8 cellular contexts compared by ENCODE assay signal in the genomic region with DNA sequence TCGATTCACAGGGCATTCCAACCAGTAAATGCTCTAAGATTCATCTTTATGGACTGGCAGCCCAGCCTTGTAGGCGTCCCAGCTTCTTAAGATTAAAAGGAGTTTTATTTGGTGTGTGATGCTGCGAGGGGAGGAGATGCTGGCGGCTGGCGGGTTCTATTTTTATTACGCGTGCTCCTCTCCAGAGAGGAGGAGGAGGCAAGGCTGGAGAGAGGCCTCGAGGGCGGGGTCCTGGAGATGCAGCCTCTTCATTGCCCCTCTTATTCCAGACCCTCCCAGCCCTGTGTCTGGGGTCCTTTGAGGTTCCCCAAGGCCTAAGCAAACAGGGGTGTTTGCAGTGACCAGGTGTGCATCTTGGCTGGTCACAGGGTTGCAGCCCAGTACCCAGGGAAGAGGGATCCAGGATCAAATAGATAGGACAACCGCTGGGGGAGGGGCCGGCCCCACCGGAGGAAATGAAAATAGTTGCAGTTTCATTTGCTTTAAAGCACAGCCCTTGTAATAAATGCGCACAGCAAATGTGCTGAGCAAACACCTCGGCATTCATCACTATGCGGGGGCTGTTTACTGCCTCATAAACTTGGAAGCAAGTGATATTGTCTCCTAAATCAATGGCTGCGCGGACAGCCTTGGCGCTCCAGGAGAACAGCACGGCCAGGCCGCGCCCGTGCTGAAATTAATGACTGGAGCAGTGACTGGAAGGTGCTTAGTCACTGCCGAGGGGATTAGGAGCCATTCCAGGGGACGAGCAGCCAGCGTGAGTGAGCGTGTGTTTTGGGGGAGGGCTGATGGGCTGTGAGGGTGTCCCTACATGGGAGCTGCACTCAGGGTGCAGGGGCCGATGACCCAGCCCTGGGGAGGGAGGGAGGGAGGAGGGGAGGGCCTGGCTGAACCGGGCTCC.
DNase-seq lines count a peak whose midpoint lies in the region; ATAC-seq and TF ChIP-seq lines count a peak whose summit lies in the region.

No MANE protein-coding gene starts in this region.

- H3K9ac ChIP-seq in Karpas-422 (ENCODE audit: low read length) = no peak overlapping the region

- peaks cover 10% of the 10 kb centered on the region for H3K27me3 ChIP-seq in AG04450 (ENCODE audit: control insufficient read depth, insufficient read depth, low read length)
- no peaks in the 10 kb centered on the region for H3K27me3 ChIP-seq in WERI-Rb-1 (ENCODE audit: insufficient read depth, low read depth, severe bottlenecking)
- no peaks in the 10 kb centered on the region for H3K27me3 ChIP-seq in layer of hippocampus (ENCODE audit: control insufficient read depth, insufficient read depth, low read length)
- H3K27me3 ChIP-seq in tibial nerve = peaks cover 0 to 15% of the 10 kb centered on the region in 2 donors
- no peaks in the 10 kb centered on the region for H3K27me3 ChIP-seq in Karpas-422 (ENCODE audit: low read length)

- TF ChIP-seq POLR2A in tibial nerve (IDR thresholded peaks at IDR 0.05) = no peak

- H3K36me3 ChIP-seq in WERI-Rb-1 (no peaks in the 10 kb centered on the region), tibial nerve (no peaks in the 10 kb centered on the region), Karpas-422 (ENCODE audit: insufficient read depth, low read length) (peaks cover 9% of the 10 kb centered on the region; the same call in 1 of the 2 replicates)

- no peaks in the 10 kb centered on the region for H4K20me1 ChIP-seq in Karpas-422 (ENCODE audit: insufficient read depth, low read depth, low read length)

- no peak for TF ChIP-seq EP300 in tibial nerve (IDR thresholded peaks at IDR 0.05)

- H3K4me3 ChIP-seq in AG04450 (ENCODE audit: low read depth, low read length) (peak overlapping the region; percentile 22; the same call in 1 of the 2 replicates), HFF-Myc (replicated peaks; ENCODE audit: low read depth, low read length) (peak overlapping the region; percentile 25), WERI-Rb-1 (ENCODE audit: low read depth, low read length) (peak overlapping the region; percentile 54), tibial nerve (peak overlapping the region in 1 of 4 donors; percentile 8), Karpas-422 (ENCODE audit: low read length) (no peak overlapping the region)

- 17 to 21% methylated on average over 28 of the region's 28 CpGs for whole genome bisulfite sequencing in tibial nerve, 2 donors

- DNase-seq in AG04450 (ENCODE audit: low read depth, low spot score) (no peak), HFF-Myc (ENCODE audit: extremely low read depth, low read depth) (no peak), WERI-Rb-1 (peak; percentile 90), tibial nerve (ENCODE audit: low spot score in 2 of 2) (peak; percentile 46 to 50), Karpas-422 (no peak)
- DNase-seq in central memory CD4-positive, alpha-beta T cell = no peak

- POLR2A ChIA-PET in AG04450 (lab: Yijun Ruan, JAX) = no interaction called here

- H3K9me3 ChIP-seq in AG04450 (ENCODE audit: control insufficient read depth, insufficient read depth, low read length) (peaks cover 7% of the 10 kb centered on the region), WERI-Rb-1 (ENCODE audit: severe bottlenecking) (peaks cover 7% of the 10 kb centered on the region), tibial nerve (peaks cover 0 to 9% (median 0%) of the 10 kb centered on the region in 4 donors), Karpas-422 (ENCODE audit: low read length) (no peaks in the 10 kb centered on the region)

- no peaks in the 10 kb centered on the region for H3K9me2 ChIP-seq in Karpas-422 (replicated peaks; ENCODE audit: insufficient read depth, low read length)

- H3K27ac ChIP-seq in AG04450 (ENCODE audit: low read depth, low read length) = no peak overlapping the region
- peak overlapping the region; percentile 91 for H3K27ac ChIP-seq in WERI-Rb-1
- H3K27ac ChIP-seq in layer of hippocampus (ENCODE audit: low read depth, low read length) = peak overlapping the region; percentile 57
- H3K27ac ChIP-seq in tibial nerve = peak overlapping the region in 3 of 4 donors; percentile 13 to 72 (median 57)
- H3K27ac ChIP-seq in Karpas-422 (ENCODE audit: low read length) = no peak overlapping the region

- no peak overlapping the region for H3K4me2 ChIP-seq in Karpas-422 (ENCODE audit: low read depth, low read length, poor library complexity, severe bottlenecking)

- no peaks in the 10 kb centered on the region for H3K79me2 ChIP-seq in Karpas-422 (ENCODE audit: low read length)

- H3K4me1 ChIP-seq in tibial nerve (peaks cover 0 to 35% (median 23%) of the 10 kb centered on the region in 4 donors), Karpas-422 (ENCODE audit: low read length) (peaks cover 19% of the 10 kb centered on the region)

- no peak overlapping the region for H2AFZ ChIP-seq in Karpas-422 (ENCODE audit: low read length)

- TF ChIP-seq CTCF in AG04450 (IDR thresholded peaks at IDR 0.05; ENCODE audit: low read depth, low read length) (no peak), HFF-Myc (IDR thresholded peaks at IDR 0.05; ENCODE audit: low read depth, low read length, missing control alignments) (no peak), WERI-Rb-1 (IDR thresholded peaks at IDR 0.05; ENCODE audit: low read depth, low read length) (no peak), tibial nerve (IDR thresholded peaks at IDR 0.05) (no peak)

- CTCF ChIA-PET in AG04450 (lab: Charles Lee) = no interaction called here

- ATAC-seq in HG02884 (IDR thresholded peaks at IDR 0.05; ENCODE audit: unreplicated experiment) = no peak

Comparison
In these comparisons a context has a peak if more than half of its experiments do, and no peak if none do; other contexts are left out.
1. DNase-seq: peak in WERI-Rb-1 (single experiment) and tibial nerve (2 of 2); none in AG04450 (single experiment), HFF-Myc (single experiment), central memory CD4-positive, alpha-beta T cell (single experiment) and Karpas-422 (single experiment).
2. H3K27ac ChIP-seq: peak in WERI-Rb-1 (single experiment), layer of hippocampus (single experiment) and tibial nerve (3 of 4); none in AG04450 (single experiment) and Karpas-422 (single experiment).